Comparison of ENCODE assay signal across 8 cellular contexts in the genomic region with DNA sequence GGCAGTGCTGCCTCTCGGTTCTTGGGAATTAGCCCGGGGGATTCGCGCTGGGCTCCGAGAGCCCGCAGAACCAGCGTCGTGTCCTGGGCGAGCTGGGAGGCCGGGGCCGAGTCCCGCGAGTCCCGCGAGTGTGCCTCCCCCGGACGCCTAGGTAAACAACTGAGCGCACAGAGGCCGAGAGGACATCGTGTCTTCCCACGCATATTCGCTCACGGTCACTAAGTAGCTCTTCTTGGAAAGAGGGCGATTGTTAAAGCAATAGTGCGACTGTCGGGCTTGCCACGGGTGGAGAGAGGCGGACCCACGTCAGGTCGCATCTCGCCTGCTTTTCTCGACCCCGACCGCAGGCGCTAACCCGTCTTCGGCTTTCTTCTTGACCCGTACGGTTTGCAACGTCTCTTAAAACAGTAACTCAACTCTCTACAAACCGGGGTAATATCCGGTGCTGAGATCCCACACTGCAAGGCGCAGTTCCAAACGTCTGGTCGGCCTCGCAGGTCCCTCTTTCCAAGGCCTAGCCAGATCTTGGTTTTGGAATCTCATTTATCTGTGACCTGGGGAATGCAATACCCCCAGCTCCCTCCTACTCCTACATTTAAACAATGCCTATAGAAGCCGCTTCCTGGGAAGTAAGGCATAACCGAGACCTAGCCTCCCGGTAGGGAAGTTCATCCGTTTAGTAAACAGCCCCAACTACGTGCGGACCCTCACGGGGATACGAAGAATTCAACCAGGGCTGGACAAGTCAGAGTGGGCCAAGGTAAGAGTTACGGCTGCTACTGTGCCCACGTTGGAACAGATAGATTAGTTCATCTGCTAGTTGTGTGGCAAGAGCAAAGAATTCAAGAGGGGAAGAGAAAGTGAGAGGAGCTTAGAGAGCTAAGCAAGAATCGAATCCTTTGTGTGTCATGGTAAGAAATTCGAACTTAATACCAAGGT. TPM values are rescaled to one million over a fixed set of nuclear protein-coding genes. Genes with fewer than 3 reads are reported as not detected.
DNase-seq lines count a peak whose midpoint lies in the region; ATAC-seq and TF ChIP-seq lines count a peak whose summit lies in the region.

No MANE protein-coding gene starts in this region.

- no peaks in the 10 kb centered on the region for H4K20me1 ChIP-seq in OCI-LY3 (ENCODE audit: insufficient read depth, low read length)

- peak overlapping the region; percentile 85 for H3K4me2 ChIP-seq in OCI-LY3 (ENCODE audit: low read length)

- peak overlapping the region; percentile 90 for H3K9ac ChIP-seq in OCI-LY3 (ENCODE audit: low read length)

- TF ChIP-seq POLR2A in adrenal gland (IDR thresholded peaks at IDR 0.05), result no peak

- H3K9me3 ChIP-seq in OCI-LY3 (ENCODE audit: insufficient read depth, low read length) (no peaks in the 10 kb centered on the region), adrenal gland (replicated peaks in 1 of 3) (no peaks in the 10 kb centered on the region)

- DNase-seq in activated gamma-delta T cell treated with Interleukin-2 at 50 U/mL for 16 hours (peak; percentile 25), activated gamma-delta T cell (lab: John Stamatoyannopoulos, UW) (no peak), adrenal gland (peak in 6 of 7 donors; percentile 61 to 83 (median 67)), left cardiac atrium (peak; percentile 68), pons (ENCODE audit: low spot score) (peak; percentile 51), NCI-H187 treated with DMSO at 0.1 percent for 48 hours (lab: John Stamatoyannopoulos, UW) (no peak)

- ATAC-seq in HG02885 (IDR thresholded peaks at IDR 0.05; ENCODE audit: poor library complexity, unreplicated experiment), result peak; percentile 36
- ATAC-seq in left cardiac atrium, result peak; percentile 27 to 42

- intact Hi-C loops in adrenal gland (cut with DNase I), result loop anchor here (5.0 to 10.0 kb wide), 2 partner anchors 210 to 508 kb away; no protein-coding TSS in a partner anchor
- intact Hi-C loops in left cardiac atrium (cut with DNase I), result loop anchor here (5.0 to 10.0 kb wide), 3 partner anchors 100 to 478 kb away; no protein-coding TSS in a partner anchor

- H2AFZ ChIP-seq in OCI-LY3 (ENCODE audit: low read depth, low read length), result peak overlapping the region; percentile 69

- H3K4me3 ChIP-seq in OCI-LY3 (ENCODE audit: low read length) (peak overlapping the region; percentile 92), adrenal gland (peak overlapping the region; percentile 63 to 73 (median 70))

- WGBS in adrenal gland, 4 donors, result 4 to 7% (median 5%) methylated on average over 39 to 58 of the region's 58 CpGs

- H3K4me1 ChIP-seq in OCI-LY3 (ENCODE audit: low read length) (peaks cover 11% of the 10 kb centered on the region), adrenal gland (replicated peaks in 1 of 2) (peaks cover 17 to 32% of the 10 kb centered on the region in 2 donors)

- H3K27me3 ChIP-seq in OCI-LY3 (ENCODE audit: low read depth, low read length), result peaks cover 11% of the 10 kb centered on the region
- no peaks in the 10 kb centered on the region for H3K27me3 ChIP-seq in adrenal gland

- H3K36me3 ChIP-seq in OCI-LY3 (replicated peaks; ENCODE audit: low read depth, low read length), result no peaks in the 10 kb centered on the region
- H3K36me3 ChIP-seq in adrenal gland (replicated peaks in 1 of 2), result no peaks in the 10 kb centered on the region

- TF ChIP-seq CTCF in OCI-LY3 (IDR thresholded peaks at IDR 0.05; ENCODE audit: low read depth, low read length) (no peak), adrenal gland (IDR thresholded peaks at IDR 0.05) (no peak)

- H3K27ac ChIP-seq in OCI-LY3 (ENCODE audit: low read length) (peak overlapping the region; percentile 56), adrenal gland (peak overlapping the region; percentile 86 to 96 (median 93))

- no peaks in the 10 kb centered on the region for H3K79me2 ChIP-seq in OCI-LY3 (ENCODE audit: low read length)

RNA-seq across cellular contexts. Expression of gene PHLDA1, which starts 0.7 kb away (rescaled TPM):
- 10 to 100 TPM; 13.1 to 49.3 (median 35.3) TPM for total RNA-seq in adrenal gland
- polyA plus RNA-seq in adrenal gland, result 10 to 100 TPM; 12.2 to 19.7 (median 17.6) TPM
- 10 to 100 TPM in 1 of 2 donors, 1 to 10 TPM in 1; 9.4 to 15.5 TPM for total RNA-seq in left cardiac atrium

RNA-seq across cellular contexts. Expression of gene NAP1L1, which starts 52.2 kb away (rescaled TPM):
- total RNA-seq in adrenal gland (100 to 1,000 TPM; 261 to 518 (median 393) TPM), left cardiac atrium (100 to 1,000 TPM; 299 to 358 TPM)
- polyA plus RNA-seq in adrenal gland, result 100 to 1,000 TPM; 260 to 356 (median 341) TPM

Comparison
In these comparisons a context has a peak if more than half of its experiments do, and no peak if none do; other contexts are left out.
1. DNase-seq: peak in activated gamma-delta T cell treated with Interleukin-2 at 50 U/mL for 16 hours (single experiment), adrenal gland (6 of 7), left cardiac atrium (single experiment) and pons (single experiment); none in activated gamma-delta T cell (single experiment) and NCI-H187 treated with DMSO at 0.1 percent for 48 hours (single experiment).